ENCODE assay signal across 8 cellular contexts in the genomic region with DNA sequence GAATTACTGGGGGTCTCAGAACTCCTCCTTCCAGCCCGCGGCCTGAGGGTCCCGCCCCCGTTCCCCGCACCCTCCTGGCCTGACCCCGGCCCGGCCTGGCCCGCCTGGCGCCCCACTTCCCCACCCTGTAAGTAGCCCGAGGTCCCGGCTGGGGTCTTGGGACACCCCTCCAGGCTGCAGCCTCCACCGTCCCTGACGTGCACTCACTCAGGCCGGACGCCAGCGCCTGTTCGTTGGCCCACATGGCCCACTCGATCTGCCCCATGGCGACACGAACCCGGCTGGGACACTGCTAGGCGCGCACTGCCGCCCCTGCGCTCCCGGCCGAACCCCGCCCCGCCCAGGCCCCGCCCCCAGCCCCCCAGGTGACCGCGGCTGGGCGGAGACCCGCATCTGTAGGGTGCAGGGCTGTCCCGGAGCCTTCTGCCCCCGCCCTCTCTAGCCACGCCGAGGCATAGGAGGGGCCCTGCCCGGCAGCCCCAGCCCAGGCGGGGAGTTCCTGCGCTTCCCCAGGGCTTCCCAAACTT. TPM values are rescaled to one million over a fixed set of nuclear protein-coding genes. Genes with fewer than 3 reads are reported as not detected.
DNase-seq lines count a peak whose midpoint lies in the region; ATAC-seq, FAIRE-seq and TF ChIP-seq lines count a peak whose summit lies in the region.

A gene (minus strand): TSS at position 305 of the 527 bp plus-strand sequence. CDS start 40 bp downstream, at position 265.

- TF ChIP-seq CTCF in A549 (IDR thresholded peaks at IDR 0.05) (no peak), Panc1 (IDR thresholded peaks at IDR 0.05) (no peak), osteocyte (IDR thresholded peaks at IDR 0.05) (no peak), thyroid gland (IDR thresholded peaks at IDR 0.05) (no peak)

- no peak for TF ChIP-seq RAD21 in A549 (conservative IDR thresholded peaks at IDR 0.05 in 1 of 2, IDR thresholded peaks at IDR 0.05 in 1 of 2)

- peak within 1 kb of the TSS; percentile 74 for H3K4me3 Mint-ChIP-seq in osteocyte (ENCODE audit: unreplicated experiment)

- TF ChIP-seq POLR2A in A549 (IDR thresholded peaks at IDR 0.05; ENCODE audit: low read length) (peak; percentile 85), thyroid gland (IDR thresholded peaks at IDR 0.05) (peak in 1 of 2 donors; percentile 53)

- no TSS peak for BruUV-seq in Panc1 (replicated peaks; lab: Mats Ljungman, UMichigan)

- H3K36me3 ChIP-seq in Panc1 (ENCODE audit: control insufficient read depth, insufficient read depth, low read length) = peaks cover 6% of the 10 kb centered on the region; the same call in 1 of the 2 replicates
- H3K36me3 ChIP-seq in thyroid gland = no peaks in the 10 kb centered on the region

- peak; percentile 65 to 91 for ATAC-seq in A549
- peak; percentile 32 for ATAC-seq in GM18519 (IDR thresholded peaks at IDR 0.05; ENCODE audit: low FRiP score, unreplicated experiment)
- peak; percentile 68 for ATAC-seq in HG03039 (IDR thresholded peaks at IDR 0.05; ENCODE audit: unreplicated experiment)
- ATAC-seq in Panc1 = peak; percentile 91

- peaks cover 21% of the 10 kb centered on the region for H3K4me1 ChIP-seq in A549
- H3K4me1 ChIP-seq in Panc1 (ENCODE audit: control insufficient read depth, insufficient read depth, low read length) = peaks cover 14% of the 10 kb centered on the region
- peaks cover 17 to 19% of the 10 kb centered on the region in 2 donors for H3K4me1 ChIP-seq in thyroid gland

- no peak for FAIRE-seq in A549 (lab: Jason Lieb, UNC)

- WGBS in A549 (ENCODE audit: missing lambda C conversion rate) = 0% methylated on average over 12 of the region's 41 CpGs
- 0% methylated on average over 12 of the region's 41 CpGs; no CpG with 5 or more reads in 1 of the 2 donors for WGBS in thyroid gland, 2 donors

- H3K36me3 Mint-ChIP-seq in osteocyte (ENCODE audit: unreplicated experiment) = peaks cover 7% of the 10 kb centered on the region

- H3K27me3 Mint-ChIP-seq in osteocyte (ENCODE audit: unreplicated experiment) = no peaks in the 10 kb centered on the region

- POLR2A ChIA-PET in A549 (lab: Yijun Ruan, JAX) = interaction anchor here (1.5 kb wide), 1 partner anchor 12 kb away, joined by 3 read pairs; a partner anchor contains a TSS
- POLR2A ChIA-PET in Panc1 (lab: Charles Lee) = no interaction called here

- CTCF ChIA-PET in A549 (lab: Yijun Ruan, JAX) = no interaction called here
- CTCF ChIA-PET in Panc1 (lab: Charles Lee) = no interaction called here

- H3K27ac ChIP-seq in A549 (peak within 1 kb of the TSS; percentile 89 to 93), Panc1 (ENCODE audit: low read length) (peak within 1 kb of the TSS; percentile 78), thyroid gland (peak within 1 kb of the TSS; percentile 58 to 83 (median 73))

- H3K27me3 ChIP-seq in Panc1 (ENCODE audit: control insufficient read depth, insufficient read depth, low read length) = no peaks in the 10 kb centered on the region
- no peaks in the 10 kb centered on the region for H3K27me3 ChIP-seq in thyroid gland

- H3K27ac Mint-ChIP-seq in osteocyte (ENCODE audit: unreplicated experiment) = peak within 1 kb of the TSS; percentile 63

- H3K9me3 Mint-ChIP-seq in osteocyte (ENCODE audit: unreplicated experiment) = no peaks in the 10 kb centered on the region

- intact Hi-C loops in Panc1 (cut with micrococcal nuclease; ENCODE audit: unreplicated experiment) = no loop called here
- intact Hi-C loops in thyroid gland (cut with DNase I) = loop anchor here (10.0 kb wide), 2 partner anchors 76 to 206 kb away; a partner anchor contains a TSS

- TF ChIP-seq EP300 in A549 (IDR thresholded peaks at IDR 0.05) = no peak

- DNase-seq in A549 (ENCODE audit: low read depth in 1 of 2, low spot score in 1 of 2) (peak; percentile 64 to 87), Panc1 (ENCODE audit: low read depth, low spot score) (no peak), germinal center (ENCODE audit: low spot score) (peak; percentile 94), osteocyte (ENCODE audit: extremely low spot score, unreplicated experiment) (no peak), thyroid gland (peak; percentile 86 to 90)
- peak; percentile 80 for DNase-seq in activated effector memory CD4-positive, alpha-beta T cell treated with Interleukin-2 at 50 U/mL for 16 hours

- peak within 1 kb of the TSS; percentile 99 for H3K4me2 ChIP-seq in A549

- H3K4me1 Mint-ChIP-seq in osteocyte (ENCODE audit: unreplicated experiment) = peaks cover 15% of the 10 kb centered on the region

- in situ Hi-C loops in Panc1 (cut with HindIII; ENCODE audit: low pct_unique_long_range_greater_than_20kb, low sequenced_read_pairs) = no loop called here

- peak within 1 kb of the TSS; percentile 94 for H3K4me3 ChIP-seq in A549
- H3K4me3 ChIP-seq in Panc1 (ENCODE audit: low read depth in 2 of 2, low read length in 2 of 2) = peak within 1 kb of the TSS; percentile 62 to 70
- H3K4me3 ChIP-seq in thyroid gland (replicated peaks in 1 of 3) = peak within 1 kb of the TSS; percentile 66 to 70 (median 68)

- H3K9me3 ChIP-seq in A549 (no peaks in the 10 kb centered on the region), Panc1 (ENCODE audit: control insufficient read depth, insufficient read depth, low read depth, low read length) (no peaks in the 10 kb centered on the region), thyroid gland (no peaks in the 10 kb centered on the region)

TF ChIP-seq in A549, 52 proteins besides CTCF, POLR2A, EP300 and RAD21 (continues in another document):
- TF ChIP-seq CHD4 (IDR thresholded peaks at IDR 0.05; ENCODE audit: borderline replicate concordance) (no peak), JUN (IDR thresholded peaks at IDR 0.05) (peak in 1 of 2 experiments; percentile 73; a peak in 2 of 5 replicates), CHD2 (IDR thresholded peaks at IDR 0.05; ENCODE audit: low read length, partially characterized antibody) (no peak), GATA3 (IDR thresholded peaks at IDR 0.05; ENCODE audit: borderline replicate concordance) (no peak), PHF8 (IDR thresholded peaks at IDR 0.05; ENCODE audit: borderline replicate concordance, low read depth) (peak; percentile 80), HOXB13 (CRISPR knock-in tag; IDR thresholded peaks at IDR 0.05; ENCODE audit: low read depth) (no peak), RFX5 (IDR thresholded peaks at IDR 0.05) (no peak), KDM1A (IDR thresholded peaks at IDR 0.05; ENCODE audit: low read depth) (no peak), SMC3 (IDR thresholded peaks at IDR 0.05) (no peak), EHF (CRISPR knock-in tag; IDR thresholded peaks at IDR 0.05) (no peak), HOXA7 (CRISPR knock-in tag; IDR thresholded peaks at IDR 0.05) (no peak), BHLHE40 (IDR thresholded peaks at IDR 0.05; ENCODE audit: low read depth, low read length) (no peak)
- TF ChIP-seq, protein P1, sequence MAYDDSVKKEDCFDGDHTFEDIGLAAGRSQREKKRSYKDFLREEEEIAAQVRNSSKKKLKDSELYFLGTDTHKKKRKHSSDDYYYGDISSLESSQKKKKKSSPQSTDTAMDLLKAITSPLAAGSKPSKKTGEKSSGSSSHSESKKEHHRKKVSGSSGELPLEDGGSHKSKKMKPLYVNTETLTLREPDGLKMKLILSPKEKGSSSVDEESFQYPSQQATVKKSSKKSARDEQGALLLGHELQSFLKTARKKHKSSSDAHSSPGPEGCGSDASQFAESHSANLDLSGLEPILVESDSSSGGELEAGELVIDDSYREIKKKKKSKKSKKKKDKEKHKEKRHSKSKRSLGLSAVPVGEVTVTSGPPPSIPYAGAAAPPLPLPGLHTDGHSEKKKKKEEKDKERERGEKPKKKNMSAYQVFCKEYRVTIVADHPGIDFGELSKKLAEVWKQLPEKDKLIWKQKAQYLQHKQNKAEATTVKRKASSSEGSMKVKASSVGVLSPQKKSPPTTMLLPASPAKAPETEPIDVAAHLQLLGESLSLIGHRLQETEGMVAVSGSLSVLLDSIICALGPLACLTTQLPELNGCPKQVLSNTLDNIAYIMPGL (CRISPR knock-in tag; IDR thresholded peaks at IDR 0.05; ENCODE audit: borderline replicate concordance) = no peak
- TF ChIP-seq, protein P2, sequence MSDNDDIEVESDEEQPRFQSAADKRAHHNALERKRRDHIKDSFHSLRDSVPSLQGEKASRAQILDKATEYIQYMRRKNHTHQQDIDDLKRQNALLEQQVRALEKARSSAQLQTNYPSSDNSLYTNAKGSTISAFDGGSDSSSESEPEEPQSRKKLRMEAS (IDR thresholded peaks at IDR 0.05) = peak; percentile 70
- TF ChIP-seq, protein P3, sequence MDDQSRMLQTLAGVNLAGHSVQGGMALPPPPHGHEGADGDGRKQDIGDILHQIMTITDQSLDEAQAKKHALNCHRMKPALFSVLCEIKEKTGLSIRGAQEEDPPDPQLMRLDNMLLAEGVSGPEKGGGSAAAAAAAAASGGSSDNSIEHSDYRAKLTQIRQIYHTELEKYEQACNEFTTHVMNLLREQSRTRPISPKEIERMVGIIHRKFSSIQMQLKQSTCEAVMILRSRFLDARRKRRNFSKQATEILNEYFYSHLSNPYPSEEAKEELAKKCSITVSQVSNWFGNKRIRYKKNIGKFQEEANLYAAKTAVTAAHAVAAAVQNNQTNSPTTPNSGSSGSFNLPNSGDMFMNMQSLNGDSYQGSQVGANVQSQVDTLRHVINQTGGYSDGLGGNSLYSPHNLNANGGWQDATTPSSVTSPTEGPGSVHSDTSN (IDR thresholded peaks at IDR 0.05) = 0 out of 2 replicates have a peak, but pooled peaks have one; percentile 45
- TF ChIP-seq, protein P4, sequence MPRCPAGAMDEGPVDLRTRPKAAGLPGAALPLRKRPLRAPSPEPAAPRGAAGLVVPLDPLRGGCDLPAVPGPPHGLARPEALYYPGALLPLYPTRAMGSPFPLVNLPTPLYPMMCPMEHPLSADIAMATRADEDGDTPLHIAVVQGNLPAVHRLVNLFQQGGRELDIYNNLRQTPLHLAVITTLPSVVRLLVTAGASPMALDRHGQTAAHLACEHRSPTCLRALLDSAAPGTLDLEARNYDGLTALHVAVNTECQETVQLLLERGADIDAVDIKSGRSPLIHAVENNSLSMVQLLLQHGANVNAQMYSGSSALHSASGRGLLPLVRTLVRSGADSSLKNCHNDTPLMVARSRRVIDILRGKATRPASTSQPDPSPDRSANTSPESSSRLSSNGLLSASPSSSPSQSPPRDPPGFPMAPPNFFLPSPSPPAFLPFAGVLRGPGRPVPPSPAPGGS (IDR thresholded peaks at IDR 0.05) = peak; percentile 74; the same call in 1 of the 3 replicates

RNA-seq across cellular contexts. Expression of the gene that starts here (rescaled TPM):
- polyA plus RNA-seq in A549 (2011; rRNA removed) = 69.1 and 75.7 TPM in 2 replicates
- 333 and 385 TPM in 2 replicates for polyA plus RNA-seq in A549 (2012; cell fraction: cytosol; rRNA removed)
- polyA plus RNA-seq in A549 (2012; cell fraction: nucleus; rRNA removed) = 412 and 442 TPM in 2 replicates
- 160 to 185 TPM (median 175 TPM) in 3 replicates for polyA plus RNA-seq in A549 (2017; fragmentation: RNase III; extraction: RNeasy Plus Mini Kit Qiagen cat#74134 plus additional on column Dnase treatment)
- 46.7 and 51.4 TPM in 2 replicates for polyA minus RNA-seq in A549 (2011; rRNA and poly(A)+ RNA removed)
- 233 TPM for total RNA-seq in Panc1 (2021; ENCODE audit: unreplicated experiment)
- polyA plus RNA-seq in Panc1 (2012; ENCODE audit: insufficient read length) = 404 TPM
- total RNA-seq in osteocyte = 51.4 and 51.8 TPM in 2 replicates
- total RNA-seq in thyroid gland = 100 to 1,000 TPM; 199 to 475 (median 339) TPM

Comparison
In these comparisons a context has a peak if more than half of its experiments do, and no peak if none do; other contexts are left out.
1. ATAC-seq: peak in every context shown above with its lines; median percentile 91 in Panc1; 78 in A549; 68 in HG03039; 32 in GM18519.
2. DNase-seq: peak in A549 (2 of 2), activated effector memory CD4-positive, alpha-beta T cell treated with Interleukin-2 at 50 U/mL for 16 hours (single experiment), germinal center (single experiment) and thyroid gland (2 of 2); none in Panc1 (single experiment) and osteocyte (single experiment).
3. Peak in every context shown above with its lines, with median percentiles within 50 percentile points of each other: H3K27ac ChIP-seq and H3K4me3 ChIP-seq.